ENCODE assay signal across 27 cellular contexts in genomic region chr3:128215800-128216495, GRCh38.
"Had no signal": no experiment of that assay in that cellular context is flagged by ENCODE, and none has a peak within 500 bp of the region (broad histone marks: within the 10 kb centered on the region; RNA-seq: fewer than 3 reads in every experiment).

No MANE protein-coding gene starts in this region.

- FAIRE-seq: bronchial epithelial cell, RCC 7860 had no signal

- H3K4me1 ChIP-seq: body of pancreas had no signal

- H3K27ac Mint-ChIP-seq: activated B cell treated with CpG ODN at 0.5 μM for 24 hours; activated CD4-positive, alpha-beta T cell treated with anti-CD3 and anti-CD28 coated beads, Interleukin-2, amount 10 ng/mL, durations not matched to agents 24 days and 14 days; activated CD8-positive, alpha-beta memory T cell treated with anti-CD3 and anti-CD28 coated beads, Interleukin-2, amount 10 ng/mL, durations not matched to agents 7 days and 5 days; activated naive CD8-positive, alpha-beta T cell treated with anti-CD3 and anti-CD28 coated beads, Interleukin-2, amount 10 ng/mL, durations not matched to agents 7 days and 5 days; activated T-cell treated with anti-CD3 and anti-CD28 coated beads, Interleukin-2, amount 50 U/mL, for 24 hours; activated T-helper 17 cell treated with anti-CD3 and anti-CD28 coated beads, Interleukin-2, amount 50 U/mL, for 72 hours had no signal

- DNase-seq: activated B cell treated with CpG ODN at 0.5 μM for 24 hours; activated CD4-positive, alpha-beta T cell treated with anti-CD3 and anti-CD28 coated beads for 1 hour; activated CD4-positive, alpha-beta T cell treated with anti-CD3 and anti-CD28 coated beads, Interleukin-2, amount 10 ng/mL, durations not matched to agents 24 days and 14 days; activated CD4-positive, alpha-beta T cell treated with anti-CD3 and anti-CD28 coated beads, Interleukin-2, amount 50 U/mL, for 48 hours; activated CD8-positive, alpha-beta memory T cell treated with anti-CD3 and anti-CD28 coated beads, Interleukin-2, amount 10 ng/mL, durations not matched to agents 7 days and 5 days; activated naive CD4-positive, alpha-beta T cell treated with anti-CD3 and anti-CD28 coated beads, Interleukin-2, amount 50 U/mL, for 16 hours; activated naive CD8-positive, alpha-beta T cell treated with anti-CD3 and anti-CD28 coated beads, Interleukin-2, amount 10 ng/mL, durations not matched to agents 7 days and 5 days; activated T-cell treated with anti-CD3 and anti-CD28 coated beads, Interleukin-2, amount 50 U/mL, for 24 hours; adrenal gland; anterior cingulate cortex; body of pancreas; central memory CD4-positive, alpha-beta T cell; Karpas-422; NCI-H1105 treated with DMSO at 0.1 percent for 48 hours; NCI-H1436 treated with DMSO at 0.1 percent for 48 hours; NCI-H187; NCI-H2081; NCI-H510A treated with DMSO at 0.1 percent for 48 hours; NCI-H69; PC-3; SHP77; SW 1271 had no signal

- H3K4me3 ChIP-seq: adrenal gland, body of pancreas, SJSA1 had no signal

- H3K9me3 Mint-ChIP-seq: activated T-helper 17 cell treated with anti-CD3 and anti-CD28 coated beads, Interleukin-2, amount 50 U/mL, for 72 hours had no signal

- H3K27ac ChIP-seq: adrenal gland, body of pancreas, SJSA1 had no signal

- H3K27me3 ChIP-seq: adrenal gland, body of pancreas, SJSA1 had no signal

- H3K27me3 Mint-ChIP-seq: activated B cell treated with CpG ODN at 0.5 μM for 24 hours; activated CD4-positive, alpha-beta T cell treated with anti-CD3 and anti-CD28 coated beads, Interleukin-2, amount 10 ng/mL, durations not matched to agents 24 days and 14 days; activated CD8-positive, alpha-beta memory T cell treated with anti-CD3 and anti-CD28 coated beads, Interleukin-2, amount 10 ng/mL, durations not matched to agents 7 days and 5 days; activated naive CD8-positive, alpha-beta T cell treated with anti-CD3 and anti-CD28 coated beads, Interleukin-2, amount 10 ng/mL, durations not matched to agents 7 days and 5 days; activated T-cell treated with anti-CD3 and anti-CD28 coated beads, Interleukin-2, amount 50 U/mL, for 24 hours; activated T-helper 17 cell treated with anti-CD3 and anti-CD28 coated beads, Interleukin-2, amount 50 U/mL, for 72 hours had no signal

- H3K9me3 ChIP-seq: adrenal gland, body of pancreas, SJSA1 had no signal

- H3K36me3 ChIP-seq: adrenal gland, SJSA1 had no signal

- ATAC-seq: activated CD8-positive, alpha-beta memory T cell treated with anti-CD3 and anti-CD28 coated beads, Interleukin-2, amount 10 ng/mL, durations not matched to agents 7 days and 5 days; activated T-helper 17 cell treated with anti-CD3 and anti-CD28 coated beads, Interleukin-2, amount 50 U/mL, for 72 hours; body of pancreas; PC-3; SK-N-SH treated with all-trans-retinoic acid at 6 μM for 48 hours had no signal

- H3K4me3 Mint-ChIP-seq: activated B cell treated with CpG ODN at 0.5 μM for 24 hours; activated CD4-positive, alpha-beta T cell treated with anti-CD3 and anti-CD28 coated beads, Interleukin-2, amount 10 ng/mL, durations not matched to agents 24 days and 14 days; activated CD8-positive, alpha-beta memory T cell treated with anti-CD3 and anti-CD28 coated beads, Interleukin-2, amount 10 ng/mL, durations not matched to agents 7 days and 5 days; activated naive CD8-positive, alpha-beta T cell treated with anti-CD3 and anti-CD28 coated beads, Interleukin-2, amount 10 ng/mL, durations not matched to agents 7 days and 5 days; activated T-cell treated with anti-CD3 and anti-CD28 coated beads, Interleukin-2, amount 50 U/mL, for 24 hours; activated T-helper 17 cell treated with anti-CD3 and anti-CD28 coated beads, Interleukin-2, amount 50 U/mL, for 72 hours had no signal
